Comparison of ENCODE assay signal across 9 cellular contexts in the genomic region with DNA sequence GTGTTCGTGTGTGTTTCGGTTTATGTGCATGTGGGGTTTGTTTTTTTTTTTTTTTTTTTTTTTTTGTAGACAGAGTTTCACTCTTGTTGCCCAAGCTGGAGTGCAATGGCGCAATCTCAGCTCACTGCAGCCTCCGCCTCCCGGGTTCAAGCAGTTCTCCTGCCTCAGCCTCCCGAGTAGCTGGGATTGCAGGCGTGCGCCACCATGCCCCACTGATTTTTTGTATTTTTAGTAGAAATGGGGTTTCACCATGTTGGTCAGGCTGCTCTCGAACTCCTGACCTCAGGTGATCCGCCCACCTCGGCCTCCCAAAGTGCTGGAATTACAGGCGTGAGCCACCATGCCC. TPM values are rescaled to one million over a fixed set of nuclear protein-coding genes. Genes with fewer than 3 reads are reported as not detected.
DNase-seq lines count a peak whose midpoint lies in the region; ATAC-seq and TF ChIP-seq lines count a peak whose summit lies in the region.
"Not testable (repeated sequence)": the region's sequence is repeated elsewhere in the genome, so short reads cannot be mapped to it uniquely, and the experiment has no call there.
"Had no signal": no experiment of that assay in that cellular context is flagged by ENCODE, and none has a peak within 500 bp of the region (broad histone marks: within the 10 kb centered on the region; RNA-seq: fewer than 3 reads in every experiment).

No MANE protein-coding gene starts in this region.

- H3K9me3 ChIP-seq in CD4-positive, CD25-positive, alpha-beta regulatory T cell (ENCODE audit: control insufficient read depth in 2 of 2, low read length in 2 of 2); lower lobe of right lung: not testable (repeated sequence)

- peak overlapping the region; percentile 67 for H3K27ac ChIP-seq in CD4-positive, CD25-positive, alpha-beta regulatory T cell (ENCODE audit: insufficient read depth, low read length, poor library complexity, severe bottlenecking)
- H3K27ac ChIP-seq in lower lobe of right lung (peak overlapping the region; percentile 79), skin epidermis (peak overlapping the region in 11 of 21 experiments; percentile 47 to 96 (median 85))

- peak overlapping the region; percentile 90 for H3K4me3 ChIP-seq in CD4-positive, CD25-positive, alpha-beta regulatory T cell (ENCODE audit: low read depth, low read length)
- H3K4me3 ChIP-seq in Jurkat, Clone E6-1 (ENCODE audit: low read length), result peak overlapping the region; percentile 89
- H3K4me3 ChIP-seq in lower lobe of right lung (peak overlapping the region; percentile 48), skin epidermis (peak overlapping the region in 3 of 7 experiments; percentile 0 to 36 (median 23))

- CTCF ChIA-PET in T-cell (lab: Charles Lee), result interaction anchor here in 1 of 2 donors (1.3 to 1.9 kb wide), 2 partner anchors 48 to 62 kb away, joined by 4 to 7 read pairs; no protein-coding TSS in a partner anchor
- CTCF ChIA-PET in activated CD8-positive, alpha-beta memory T cell treated with anti-CD3 and anti-CD28 coated beads, Interleukin-2, amount 10 ng/mL, durations not matched to agents 7 days and 5 days (lab: Charles Lee), result interaction anchor here (1.0 to 3.6 kb wide), 5 partner anchors 9 to 48 kb away, joined by 3 to 20 read pairs (median 4); no protein-coding TSS in a partner anchor

- peaks cover 59% of the 10 kb centered on the region for H3K4me1 ChIP-seq in CD4-positive, CD25-positive, alpha-beta regulatory T cell (ENCODE audit: control insufficient read depth, insufficient read depth, low read length, poor library complexity, severe bottlenecking)
- H3K4me1 ChIP-seq in lower lobe of right lung, result not testable (repeated sequence)

- H3K4me1 Mint-ChIP-seq in CD4-positive, CD25-positive, alpha-beta regulatory T cell, result peaks cover 20 to 72% (median 50%) of the 10 kb centered on the region in 4 donors
- peaks cover 64 to 75% (median 71%) of the 10 kb centered on the region in 3 donors for H3K4me1 Mint-ChIP-seq in T-cell
- H3K4me1 Mint-ChIP-seq in activated CD8-positive, alpha-beta memory T cell treated with anti-CD3 and anti-CD28 coated beads, Interleukin-2, amount 10 ng/mL, durations not matched to agents 7 days and 5 days, result peaks cover 64% of the 10 kb centered on the region
- H3K4me1 Mint-ChIP-seq in activated naive CD8-positive, alpha-beta T cell treated with anti-CD3 and anti-CD28 coated beads, Interleukin-2, amount 10 ng/mL, durations not matched to agents 7 days and 5 days, result peaks cover 56% of the 10 kb centered on the region

- peaks cover 11% of the 10 kb centered on the region for H3K36me3 Mint-ChIP-seq in CD4-positive, CD25-positive, alpha-beta regulatory T cell
- not testable (repeated sequence) for H3K36me3 Mint-ChIP-seq in T-cell
- peaks cover 11% of the 10 kb centered on the region for H3K36me3 Mint-ChIP-seq in activated CD8-positive, alpha-beta memory T cell treated with anti-CD3 and anti-CD28 coated beads, Interleukin-2, amount 10 ng/mL, durations not matched to agents 7 days and 5 days
- H3K36me3 Mint-ChIP-seq in activated naive CD8-positive, alpha-beta T cell treated with anti-CD3 and anti-CD28 coated beads, Interleukin-2, amount 10 ng/mL, durations not matched to agents 7 days and 5 days, result peaks cover 10% of the 10 kb centered on the region

- H3K27ac Mint-ChIP-seq in CD4-positive, CD25-positive, alpha-beta regulatory T cell, result peak overlapping the region; percentile 94 to 99 (median 95)
- H3K27ac Mint-ChIP-seq in T-cell, result peak overlapping the region; percentile 99
- H3K27ac Mint-ChIP-seq in activated CD8-positive, alpha-beta memory T cell treated with anti-CD3 and anti-CD28 coated beads, Interleukin-2, amount 10 ng/mL, durations not matched to agents 7 days and 5 days, result peak overlapping the region; percentile 99
- H3K27ac Mint-ChIP-seq in activated naive CD8-positive, alpha-beta T cell treated with anti-CD3 and anti-CD28 coated beads, Interleukin-2, amount 10 ng/mL, durations not matched to agents 7 days and 5 days, result peak overlapping the region; percentile 99

- not testable (repeated sequence) for ATAC-seq in CD4-positive, CD25-positive, alpha-beta regulatory T cell (ENCODE audit: low read depth in 2 of 2); T-cell (replicated peaks in 1 of 4); activated CD8-positive, alpha-beta memory T cell treated with anti-CD3 and anti-CD28 coated beads, Interleukin-2, amount 10 ng/mL, durations not matched to agents 7 days and 5 days; activated naive CD8-positive, alpha-beta T cell treated with anti-CD3 and anti-CD28 coated beads, Interleukin-2, amount 10 ng/mL, durations not matched to agents 7 days and 5 days (ENCODE audit: low read depth); lower lobe of right lung

- peak overlapping the region; percentile 88 to 98 (median 96) for H3K4me3 Mint-ChIP-seq in CD4-positive, CD25-positive, alpha-beta regulatory T cell
- peak overlapping the region; percentile 89 to 94 (median 91) for H3K4me3 Mint-ChIP-seq in T-cell
- H3K4me3 Mint-ChIP-seq in activated CD8-positive, alpha-beta memory T cell treated with anti-CD3 and anti-CD28 coated beads, Interleukin-2, amount 10 ng/mL, durations not matched to agents 7 days and 5 days, result peak overlapping the region; percentile 77
- peak overlapping the region; percentile 93 for H3K4me3 Mint-ChIP-seq in activated naive CD8-positive, alpha-beta T cell treated with anti-CD3 and anti-CD28 coated beads, Interleukin-2, amount 10 ng/mL, durations not matched to agents 7 days and 5 days

- not testable (repeated sequence) for TF ChIP-seq CTCF in lower lobe of right lung (IDR thresholded peaks at IDR 0.05)

- POLR2A ChIA-PET in T-cell (lab: Charles Lee), result interaction anchor here (0.5 to 0.7 kb wide), 3 partner anchors 17 to 269 kb away, joined by 3 to 5 read pairs (median 3); no protein-coding TSS in a partner anchor
- POLR2A ChIA-PET in activated naive CD8-positive, alpha-beta T cell treated with anti-CD3 and anti-CD28 coated beads, Interleukin-2, amount 10 ng/mL, durations not matched to agents 7 days and 5 days (lab: Charles Lee), result interaction anchor here (0.5 to 3.6 kb wide), 16 partner anchors 10 to 134 kb away, joined by 3 to 24 read pairs (median 5); no protein-coding TSS in a partner anchor

- H3K27me3 ChIP-seq in CD4-positive, CD25-positive, alpha-beta regulatory T cell (ENCODE audit: control insufficient read depth, insufficient read depth, low read length); lower lobe of right lung (ENCODE audit: low read depth): not testable (repeated sequence)

- not testable (repeated sequence) for DNase-seq in CD4-positive, CD25-positive, alpha-beta regulatory T cell; Jurkat, Clone E6-1 (ENCODE audit: low read depth, low spot score); T-cell; activated CD8-positive, alpha-beta memory T cell treated with anti-CD3 and anti-CD28 coated beads, Interleukin-2, amount 10 ng/mL, durations not matched to agents 7 days and 5 days; activated naive CD8-positive, alpha-beta T cell treated with anti-CD3 and anti-CD28 coated beads, Interleukin-2, amount 10 ng/mL, durations not matched to agents 7 days and 5 days; lower lobe of right lung

- not testable (repeated sequence) for H3K27me3 Mint-ChIP-seq in CD4-positive, CD25-positive, alpha-beta regulatory T cell; T-cell; activated CD8-positive, alpha-beta memory T cell treated with anti-CD3 and anti-CD28 coated beads, Interleukin-2, amount 10 ng/mL, durations not matched to agents 7 days and 5 days; activated naive CD8-positive, alpha-beta T cell treated with anti-CD3 and anti-CD28 coated beads, Interleukin-2, amount 10 ng/mL, durations not matched to agents 7 days and 5 days

- not testable (repeated sequence) for H3K36me3 ChIP-seq in CD4-positive, CD25-positive, alpha-beta regulatory T cell (ENCODE audit: control insufficient read depth, insufficient read depth, low read length); lower lobe of right lung

- not testable (repeated sequence) for H3K9me3 Mint-ChIP-seq in CD4-positive, CD25-positive, alpha-beta regulatory T cell; T-cell; activated CD8-positive, alpha-beta memory T cell treated with anti-CD3 and anti-CD28 coated beads, Interleukin-2, amount 10 ng/mL, durations not matched to agents 7 days and 5 days (ENCODE audit: low read depth); activated naive CD8-positive, alpha-beta T cell treated with anti-CD3 and anti-CD28 coated beads, Interleukin-2, amount 10 ng/mL, durations not matched to agents 7 days and 5 days

- intact Hi-C loops in lower lobe of right lung (cut with DNase I), result not testable (repeated sequence)

RNA-seq across cellular contexts. Expression of a gene that starts 0.4 kb away (rescaled TPM):
- 93.0 TPM for total RNA-seq in CD4-positive, CD25-positive, alpha-beta regulatory T cell
- polyA plus RNA-seq in CD4-positive, CD25-positive, alpha-beta regulatory T cell, result 10 to 100 TPM; 45.8 to 62.0 (median 54.2) TPM
- 7.8 TPM for polyA plus RNA-seq in Jurkat, Clone E6-1 (2012; ENCODE audit: insufficient read depth, insufficient read length)
- 100 to 1,000 TPM in 3 of 5 donors, 10 to 100 TPM in 2; 88.0 to 146 (median 117) TPM for total RNA-seq in T-cell
- total RNA-seq in activated CD8-positive, alpha-beta memory T cell treated with anti-CD3 and anti-CD28 coated beads, Interleukin-2, amount 10 ng/mL, durations not matched to agents 7 days and 5 days, result 10 to 100 TPM; 39.4 to 51.3 TPM
- total RNA-seq in activated naive CD8-positive, alpha-beta T cell treated with anti-CD3 and anti-CD28 coated beads, Interleukin-2, amount 10 ng/mL, durations not matched to agents 7 days and 5 days, result 10 to 100 TPM; 81.6 to 90.6 TPM
- 110 TPM for total RNA-seq in lower lobe of right lung
- total RNA-seq: Daoy, PC-9 had no signal
